ENCODE assay signal across 1 cellular context in the genomic region with DNA sequence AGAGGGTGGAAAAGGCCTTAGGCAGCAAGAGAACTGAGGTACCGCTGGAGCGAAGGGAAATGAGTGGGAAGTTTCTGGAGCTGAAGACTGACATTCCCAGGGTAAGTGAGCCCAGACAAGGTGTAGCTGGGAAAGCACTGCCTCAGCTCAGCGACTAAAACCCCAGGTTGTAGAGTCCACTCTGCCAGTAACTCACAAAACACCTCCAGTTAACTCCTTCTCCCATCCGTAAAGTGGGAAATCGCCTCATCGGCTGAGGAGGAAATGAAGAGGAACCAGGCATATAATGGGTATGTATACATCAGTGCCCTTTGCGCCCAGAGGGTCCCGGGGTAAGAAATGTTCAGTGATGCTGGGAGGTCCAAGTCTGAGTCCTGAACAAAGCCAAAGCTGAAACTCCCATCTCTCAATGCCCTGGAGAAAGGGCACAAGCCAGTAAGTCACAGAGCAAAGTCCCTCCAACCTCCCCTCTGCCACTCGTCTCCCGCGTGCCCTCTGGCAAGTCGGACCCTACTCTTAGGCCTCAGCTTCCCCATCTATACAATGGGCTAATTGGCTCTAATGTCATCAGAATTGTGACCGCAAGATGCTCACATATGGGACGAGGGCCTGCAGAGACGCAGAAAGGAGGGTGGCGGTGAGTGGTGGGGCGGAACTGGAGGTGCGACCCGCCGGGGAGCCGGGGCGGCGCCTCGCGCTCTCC.
A peak's percentile ranks its signal among the peaks of the same experiment; 100 is the strongest.
TF ChIP-seq lines count a peak whose summit lies in the region.

No MANE protein-coding gene starts in this region.

TF ChIP-seq in HepG2, 621 proteins besides CTCF, POLR2A, EP300 and RAD21 (continued from another document):
- TF ChIP-seq, protein P1, sequence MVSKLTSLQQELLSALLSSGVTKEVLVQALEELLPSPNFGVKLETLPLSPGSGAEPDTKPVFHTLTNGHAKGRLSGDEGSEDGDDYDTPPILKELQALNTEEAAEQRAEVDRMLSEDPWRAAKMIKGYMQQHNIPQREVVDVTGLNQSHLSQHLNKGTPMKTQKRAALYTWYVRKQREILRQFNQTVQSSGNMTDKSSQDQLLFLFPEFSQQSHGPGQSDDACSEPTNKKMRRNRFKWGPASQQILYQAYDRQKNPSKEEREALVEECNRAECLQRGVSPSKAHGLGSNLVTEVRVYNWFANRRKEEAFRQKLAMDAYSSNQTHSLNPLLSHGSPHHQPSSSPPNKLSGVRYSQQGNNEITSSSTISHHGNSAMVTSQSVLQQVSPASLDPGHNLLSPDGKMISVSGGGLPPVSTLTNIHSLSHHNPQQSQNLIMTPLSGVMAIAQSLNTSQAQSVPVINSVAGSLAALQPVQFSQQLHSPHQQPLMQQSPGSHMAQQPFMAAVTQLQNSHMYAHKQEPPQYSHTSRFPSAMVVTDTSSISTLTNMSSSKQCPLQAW (CRISPR knock-in tag; IDR thresholded peaks at IDR 0.05): peak; percentile 23; the same call in 1 of the 2 replicates
- peak in 1 of 2 experiments; percentile 66; a peak in 1 of 4 replicates for TF ChIP-seq KLF16 (CRISPR knock-in tag; IDR thresholded peaks at IDR 0.05)
- peak; percentile 100 for TF ChIP-seq ZMYM3 (CRISPR knock-in tag; IDR thresholded peaks at IDR 0.05)
- peak; percentile 48; the same call in 1 of the 2 replicates for TF ChIP-seq ZFY (CRISPR knock-in tag; IDR thresholded peaks at IDR 0.05)
- no peak; the same call in 1 of the 2 replicates for TF ChIP-seq ZNF652 (CRISPR knock-in tag; IDR thresholded peaks at IDR 0.05; ENCODE audit: borderline replicate concordance, low read depth)
- 0 out of 2 replicates have a peak, but pooled peaks have one; percentile 18 for TF ChIP-seq ZNF205 (CRISPR knock-in tag; IDR thresholded peaks at IDR 0.05)
- peak; percentile 69 for TF ChIP-seq HNF4A (CRISPR knock-in tag; IDR thresholded peaks at IDR 0.05)
- TF ChIP-seq, protein P2, sequence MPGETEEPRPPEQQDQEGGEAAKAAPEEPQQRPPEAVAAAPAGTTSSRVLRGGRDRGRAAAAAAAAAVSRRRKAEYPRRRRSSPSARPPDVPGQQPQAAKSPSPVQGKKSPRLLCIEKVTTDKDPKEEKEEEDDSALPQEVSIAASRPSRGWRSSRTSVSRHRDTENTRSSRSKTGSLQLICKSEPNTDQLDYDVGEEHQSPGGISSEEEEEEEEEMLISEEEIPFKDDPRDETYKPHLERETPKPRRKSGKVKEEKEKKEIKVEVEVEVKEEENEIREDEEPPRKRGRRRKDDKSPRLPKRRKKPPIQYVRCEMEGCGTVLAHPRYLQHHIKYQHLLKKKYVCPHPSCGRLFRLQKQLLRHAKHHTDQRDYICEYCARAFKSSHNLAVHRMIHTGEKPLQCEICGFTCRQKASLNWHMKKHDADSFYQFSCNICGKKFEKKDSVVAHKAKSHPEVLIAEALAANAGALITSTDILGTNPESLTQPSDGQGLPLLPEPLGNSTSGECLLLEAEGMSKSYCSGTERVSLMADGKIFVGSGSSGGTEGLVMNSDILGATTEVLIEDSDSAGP (CRISPR knock-in tag; IDR thresholded peaks at IDR 0.05; ENCODE audit: borderline replicate concordance): peak; percentile 39; the same call in 1 of the 2 replicates
- 0 out of 2 replicates have a peak, but pooled peaks have one; percentile 27 for TF ChIP-seq GATAD2A (CRISPR knock-in tag; IDR thresholded peaks at IDR 0.05)
- 0 out of 2 replicates have a peak, but pooled peaks have one; percentile 8 for TF ChIP-seq FOXC1 (CRISPR knock-in tag; IDR thresholded peaks at IDR 0.05; ENCODE audit: borderline replicate concordance)
- peak; percentile 78 for TF ChIP-seq POGZ (CRISPR knock-in tag; IDR thresholded peaks at IDR 0.05)
- TF ChIP-seq ZNF556 (CRISPR knock-in tag; IDR thresholded peaks at IDR 0.05; ENCODE audit: borderline replicate concordance): peak; percentile 29
- TF ChIP-seq ZSCAN22 (CRISPR knock-in tag; IDR thresholded peaks at IDR 0.05): 0 out of 2 replicates have a peak, but pooled peaks have one; percentile 41
- TF ChIP-seq KDM2A (CRISPR knock-in tag; IDR thresholded peaks at IDR 0.05; ENCODE audit: borderline replicate concordance, low read depth): peak; percentile 47; the same call in 1 of the 2 replicates
- TF ChIP-seq, protein P3, sequence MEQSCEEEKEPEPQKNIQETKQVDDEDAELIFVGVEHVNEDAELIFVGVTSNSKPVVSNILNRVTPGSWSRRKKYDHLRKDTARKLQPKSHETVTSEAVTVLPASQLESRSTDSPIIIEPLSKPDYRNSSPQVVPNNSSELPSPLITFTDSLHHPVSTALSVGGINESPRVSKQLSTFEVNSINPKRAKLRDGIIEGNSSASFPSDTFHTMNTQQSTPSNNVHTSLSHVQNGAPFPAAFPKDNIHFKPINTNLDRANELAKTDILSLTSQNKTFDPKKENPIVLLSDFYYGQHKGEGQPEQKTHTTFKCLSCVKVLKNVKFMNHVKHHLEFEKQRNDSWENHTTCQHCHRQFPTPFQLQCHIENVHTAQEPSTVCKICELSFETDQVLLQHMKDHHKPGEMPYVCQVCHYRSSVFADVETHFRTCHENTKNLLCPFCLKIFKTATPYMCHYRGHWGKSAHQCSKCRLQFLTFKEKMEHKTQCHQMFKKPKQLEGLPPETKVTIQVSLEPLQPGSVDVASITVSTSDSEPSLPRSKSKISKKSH (CRISPR knock-in tag; IDR thresholded peaks at IDR 0.05; ENCODE audit: borderline replicate concordance): peak; percentile 45; the same call in 1 of the 2 replicates
- 0 out of 2 replicates have a peak, but pooled peaks have one; percentile 80 for TF ChIP-seq SSRP1 (CRISPR knock-in tag; IDR thresholded peaks at IDR 0.05)
- TF ChIP-seq ZSCAN29 (CRISPR knock-in tag; conservative IDR thresholded peaks at IDR 0.05): peak; percentile 17; the same call in 1 of the 2 replicates
- peak; percentile 97 for TF ChIP-seq CHD4 (IDR thresholded peaks at IDR 0.05; ENCODE audit: borderline replicate concordance, low read length)
- peak; percentile 100 for TF ChIP-seq ZNF629 (CRISPR knock-in tag; conservative IDR thresholded peaks at IDR 0.05)
- peak; percentile 67; the same call in 1 of the 2 replicates for TF ChIP-seq ZNF333 (CRISPR knock-in tag; IDR thresholded peaks at IDR 0.05; ENCODE audit: borderline replicate concordance)
- TF ChIP-seq ZNF296 (CRISPR knock-in tag; conservative IDR thresholded peaks at IDR 0.05): 0 out of 2 replicates have a peak, but pooled peaks have one; percentile 36
- TF ChIP-seq NR2F2 (IDR thresholded peaks at IDR 0.05; ENCODE audit: borderline replicate concordance, low read depth): no peak
- TF ChIP-seq SMYD3 (CRISPR knock-in tag; IDR thresholded peaks at IDR 0.05): no peak
- no peak for TF ChIP-seq KLF13 (CRISPR knock-in tag; IDR thresholded peaks at IDR 0.05)
- peak; percentile 80; the same call in 1 of the 2 replicates for TF ChIP-seq HIVEP1 (CRISPR knock-in tag; IDR thresholded peaks at IDR 0.05)
- no peak for TF ChIP-seq RBM22 (optimal IDR thresholded peaks at IDR 0.05; ENCODE audit: low read length)
- TF ChIP-seq ZNF460 (CRISPR knock-in tag; IDR thresholded peaks at IDR 0.05; ENCODE audit: borderline replicate concordance): peak; percentile 78
- TF ChIP-seq, protein P4, sequence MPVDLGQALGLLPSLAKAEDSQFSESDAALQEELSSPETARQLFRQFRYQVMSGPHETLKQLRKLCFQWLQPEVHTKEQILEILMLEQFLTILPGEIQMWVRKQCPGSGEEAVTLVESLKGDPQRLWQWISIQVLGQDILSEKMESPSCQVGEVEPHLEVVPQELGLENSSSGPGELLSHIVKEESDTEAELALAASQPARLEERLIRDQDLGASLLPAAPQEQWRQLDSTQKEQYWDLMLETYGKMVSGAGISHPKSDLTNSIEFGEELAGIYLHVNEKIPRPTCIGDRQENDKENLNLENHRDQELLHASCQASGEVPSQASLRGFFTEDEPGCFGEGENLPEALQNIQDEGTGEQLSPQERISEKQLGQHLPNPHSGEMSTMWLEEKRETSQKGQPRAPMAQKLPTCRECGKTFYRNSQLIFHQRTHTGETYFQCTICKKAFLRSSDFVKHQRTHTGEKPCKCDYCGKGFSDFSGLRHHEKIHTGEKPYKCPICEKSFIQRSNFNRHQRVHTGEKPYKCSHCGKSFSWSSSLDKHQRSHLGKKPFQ (CRISPR knock-in tag; IDR thresholded peaks at IDR 0.05; ENCODE audit: insufficient replicate concordance): no peak
- 0 out of 2 replicates have a peak, but pooled peaks have one; percentile 51 for TF ChIP-seq REPIN1 (CRISPR knock-in tag; IDR thresholded peaks at IDR 0.05; ENCODE audit: borderline replicate concordance, low read depth)
- TF ChIP-seq SMARCC2 (IDR thresholded peaks at IDR 0.05): no peak
- TF ChIP-seq ZNF501 (CRISPR knock-in tag; IDR thresholded peaks at IDR 0.05): peak; percentile 62; the same call in 1 of the 2 replicates
- TF ChIP-seq ZNF44 (CRISPR knock-in tag; IDR thresholded peaks at IDR 0.05): peak; percentile 30; the same call in 1 of the 2 replicates
- TF ChIP-seq ZNF850 (CRISPR knock-in tag; conservative IDR thresholded peaks at IDR 0.05): no peak
- TF ChIP-seq DMAP1 (CRISPR knock-in tag; IDR thresholded peaks at IDR 0.05): peak; percentile 61; the same call in 1 of the 2 replicates
